8 cellular contexts compared by ENCODE assay signal in the genomic region with DNA sequence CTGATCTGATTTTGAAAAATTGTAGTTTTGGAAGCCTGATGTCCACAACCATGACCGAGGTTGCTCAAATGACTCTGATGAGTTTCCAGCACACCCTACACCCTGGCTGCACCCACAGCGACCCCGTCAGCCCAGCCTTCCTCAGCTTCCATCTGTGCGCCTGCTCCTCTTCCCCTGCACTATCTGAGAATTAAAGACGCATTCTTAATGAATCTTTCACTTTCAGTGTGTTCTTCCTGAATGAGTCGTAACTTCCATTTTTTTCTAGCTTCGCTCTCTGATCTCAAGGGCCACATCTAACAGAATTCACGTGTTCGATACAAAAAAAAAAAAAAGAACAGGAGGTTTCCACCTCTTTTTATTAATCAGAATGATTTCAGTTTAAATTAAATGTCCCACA. TPM values are rescaled to one million over a fixed set of nuclear protein-coding genes. Genes with fewer than 3 reads are reported as not detected.
DNase-seq lines count a peak whose midpoint lies in the region; ATAC-seq and TF ChIP-seq lines count a peak whose summit lies in the region.

No MANE protein-coding gene starts in this region.

- H3K36me3 ChIP-seq in left ventricle myocardium inferior = no peaks in the 10 kb centered on the region

- intact Hi-C loops in left ventricle myocardium inferior (cut with micrococcal nuclease) = no loop called here

- TF ChIP-seq CTCF in left ventricle myocardium inferior (IDR thresholded peaks at IDR 0.05; ENCODE audit: borderline replicate concordance) = no peak

- H3K27me3 ChIP-seq in left ventricle myocardium inferior (ENCODE audit: low read depth) = no peaks in the 10 kb centered on the region

- H3K27ac ChIP-seq in left ventricle myocardium inferior (replicated peaks) = peak overlapping the region; percentile 4

- ATAC-seq in GM19397 (IDR thresholded peaks at IDR 0.05; ENCODE audit: unreplicated experiment) (peak; percentile 61), HG03565 (IDR thresholded peaks at IDR 0.05; ENCODE audit: unreplicated experiment) (peak; percentile 64)

- H3K9me3 ChIP-seq in left ventricle myocardium inferior (replicated peaks) = no peaks in the 10 kb centered on the region

- DNase-seq in Ammon's horn (ENCODE audit: low spot score) (peak; percentile 46), activated T-cell treated with anti-CD3 and anti-CD28 coated beads for 48 hours (ENCODE audit: low read depth) (peak; percentile 24), left ventricle myocardium inferior (peak; percentile 30), NCI-H510A treated with DMSO at 0.1 percent for 48 hours (lab: John Stamatoyannopoulos, UW) (no peak), occipital lobe (lab: John Stamatoyannopoulos, UW) (no peak)
- peak; percentile 30 for DNase-seq in stimulated activated CD4-positive, alpha-beta T cell treated with anti-CD3 and anti-CD28 coated beads, Interleukin-2, amount 100 ng/mL, for 4 hours (ENCODE audit: low read depth)

- H3K4me1 ChIP-seq in left ventricle myocardium inferior = peaks cover 7% of the 10 kb centered on the region

- H3K4me3 ChIP-seq in left ventricle myocardium inferior = peak overlapping the region; percentile 50

RNA-seq across cellular contexts. Expression of a gene that starts 21.3 kb away (rescaled TPM):
- 33.3 TPM for total RNA-seq in left ventricle myocardium inferior
- 1.4 TPM for total RNA-seq in occipital lobe

Comparison
In these comparisons a context has a peak if more than half of its experiments do, and no peak if none do; other contexts are left out.
1. DNase-seq: peak in Ammon's horn (single experiment), activated T-cell treated with anti-CD3 and anti-CD28 coated beads for 48 hours (single experiment), left ventricle myocardium inferior (single experiment) and stimulated activated CD4-positive, alpha-beta T cell treated with anti-CD3 and anti-CD28 coated beads, Interleukin-2, amount 100 ng/mL, for 4 hours (single experiment); none in NCI-H510A treated with DMSO at 0.1 percent for 48 hours (single experiment) and occipital lobe (single experiment).
2. RNA of a gene that starts 21.3 kb away (total RNA-seq): 33.3 TPM in left ventricle myocardium inferior (single experiment); 1.4 TPM in occipital lobe (single experiment); every median in the first group is over 10 times any median in the second.